Comparison of ENCODE assay signal across 8 cellular contexts in genomic region chr2:65228249-65228750, GRCh38. TPM values are rescaled to one million over a fixed set of nuclear protein-coding genes. Genes with fewer than 3 reads are reported as not detected.
DNase-seq lines count a peak whose midpoint lies in the region; ATAC-seq and TF ChIP-seq lines count a peak whose summit lies in the region.

No MANE protein-coding gene starts in this region.

- H3K9ac ChIP-seq in KMS-11 (peak overlapping the region; percentile 82), endodermal cell (ENCODE audit: extremely low read depth, low read length, poor library complexity, severe bottlenecking) (peak overlapping the region; percentile 76)

- peaks cover 8% of the 10 kb centered on the region for H3K4me1 Mint-ChIP-seq in endodermal cell

- 0 out of 2 replicates have a peak, but pooled peaks cover 5% of the 10 kb centered on the region for H4K20me1 ChIP-seq in KMS-11 (ENCODE audit: insufficient read depth)

- peaks cover 48% of the 10 kb centered on the region for H3K4me1 ChIP-seq in KMS-11 (ENCODE audit: low read depth, poor library complexity, severe bottlenecking)
- no peaks in the 10 kb centered on the region for H3K4me1 ChIP-seq in endodermal cell (ENCODE audit: control insufficient read depth, insufficient read depth, low read length)
- peaks cover 11% of the 10 kb centered on the region for H3K4me1 ChIP-seq in mucosa of descending colon (ENCODE audit: low read depth)

- H3K4me3 Mint-ChIP-seq in endodermal cell: peak overlapping the region; percentile 92

- WGBS in endodermal cell (ENCODE audit: insufficient coverage in 1 of 2, insufficient read length in 1 of 2), 2 experiments: 2 to 6% methylated on average over 3 to 17 of the region's 17 CpGs

- TF ChIP-seq CTCF in KMS-11 (conservative IDR thresholded peaks at IDR 0.05; ENCODE audit: low read depth, low read length) (no peak), endodermal cell (conservative IDR thresholded peaks at IDR 0.05) (no peak), mucosa of descending colon (IDR thresholded peaks at IDR 0.05) (no peak)

- H3K27me3 ChIP-seq in KMS-11 (ENCODE audit: insufficient read depth, low read depth) (no peaks in the 10 kb centered on the region), endodermal cell (ENCODE audit: control insufficient read depth, insufficient read depth, low read length, poor library complexity, severe bottlenecking) (no peaks in the 10 kb centered on the region)

- H3K4me3 ChIP-seq in KMS-11 (IDR thresholded peaks at IDR 0.05; ENCODE audit: insufficient read depth, low read depth, low read length) (peak overlapping the region; percentile 93), endodermal cell (ENCODE audit: low read length) (peak overlapping the region; percentile 96), mucosa of descending colon (peak overlapping the region; percentile 99)

- H3K27me3 Mint-ChIP-seq in endodermal cell (ENCODE audit: insufficient read depth): peaks cover 3% of the 10 kb centered on the region

- H3K9me3 ChIP-seq in endodermal cell (ENCODE audit: control insufficient read depth, low read length) (peaks cover 5% of the 10 kb centered on the region), mucosa of descending colon (no peaks in the 10 kb centered on the region)

- H3K36me3 ChIP-seq in KMS-11 (ENCODE audit: insufficient read depth) (no peaks in the 10 kb centered on the region), endodermal cell (ENCODE audit: control insufficient read depth, insufficient read depth, low read length) (peaks cover 27% of the 10 kb centered on the region), mucosa of descending colon (ENCODE audit: low read depth) (no peaks in the 10 kb centered on the region)

- peaks cover 81% of the 10 kb centered on the region for H3K79me2 ChIP-seq in KMS-11 (ENCODE audit: insufficient read depth, low read depth)

- intact Hi-C loops in mucosa of descending colon (cut with DNase I, micrococcal nuclease): no loop called here

- peaks cover 13% of the 10 kb centered on the region for H3K36me3 Mint-ChIP-seq in endodermal cell (ENCODE audit: low read depth)

- H3K27ac Mint-ChIP-seq in endodermal cell: peak overlapping the region; percentile 94

- H3K9me3 Mint-ChIP-seq in endodermal cell: no peaks in the 10 kb centered on the region

- DNase-seq in NCI-H1105 (lab: John Stamatoyannopoulos, UW): peak; percentile 24
- DNase-seq in NCI-H1105 treated with DMSO at 0.1 percent for 48 hours (lab: John Stamatoyannopoulos, UW): no peak
- DNase-seq in T-helper 22 cell (ENCODE audit: low read depth): peak; percentile 16
- DNase-seq in endodermal cell: no peak
- DNase-seq in mucosa of descending colon: peak in 1 of 3 donors; percentile 38
- DNase-seq in middle frontal gyrus (ENCODE audit: extremely low spot score, low spot score): no peak

- peak overlapping the region; percentile 87 for H3K27ac ChIP-seq in KMS-11
- peak overlapping the region; percentile 88 for H3K27ac ChIP-seq in endodermal cell (ENCODE audit: low read depth, low read length)

- H2AFZ ChIP-seq in KMS-11 (ENCODE audit: low read depth): peak overlapping the region; percentile 65

- peak overlapping the region; percentile 94 for H3K4me2 ChIP-seq in KMS-11

- ATAC-seq in GM21619 (IDR thresholded peaks at IDR 0.05; ENCODE audit: unreplicated experiment) (peak; percentile 36), mucosa of descending colon (peak; percentile 69)

RNA-seq across cellular contexts. Expression of gene ACTR2, which starts 0.7 kb away (rescaled TPM):
- total RNA-seq in endodermal cell: 100 to 1,000 TPM; 254 to 256 TPM
- polyA plus RNA-seq in endodermal cell (2013, experiment 1 of 2): 152 TPM
- polyA plus RNA-seq in endodermal cell (2013, experiment 2 of 2): 152 TPM
- total RNA-seq in mucosa of descending colon: 100 to 1,000 TPM; 235 to 273 (median 268) TPM

Comparison
In these comparisons a context has a peak if more than half of its experiments do, and no peak if none do; other contexts are left out.
1. DNase-seq: peak in NCI-H1105 (single experiment) and T-helper 22 cell (single experiment); none in NCI-H1105 treated with DMSO at 0.1 percent for 48 hours (single experiment), endodermal cell (single experiment) and middle frontal gyrus (single experiment).
2. Peak in every context shown above with its lines, with median percentiles within 50 percentile points of each other: H3K4me3 ChIP-seq.